8 cellular contexts compared by ENCODE assay signal in the genomic region with DNA sequence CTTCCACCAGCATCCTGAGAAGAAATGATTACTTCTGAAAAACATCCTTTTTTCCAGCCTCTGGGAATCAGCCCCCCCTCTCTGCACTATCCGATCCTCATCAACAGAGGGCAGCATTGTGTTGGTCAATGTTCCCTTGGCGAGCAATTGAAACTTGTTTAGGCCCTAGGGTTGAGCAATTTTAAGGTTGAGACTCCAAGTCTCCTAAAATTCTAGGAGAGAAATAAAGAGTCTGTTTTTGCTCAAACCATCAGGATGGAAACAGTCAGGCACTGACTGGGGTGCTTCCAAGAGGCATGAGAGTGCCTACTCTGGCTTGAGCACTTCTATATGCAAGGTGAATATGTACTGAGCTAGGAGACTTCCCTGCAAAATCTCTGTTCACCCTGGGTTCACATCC. TPM values are rescaled to one million over a fixed set of nuclear protein-coding genes. Genes with fewer than 3 reads are reported as not detected.
DNase-seq lines count a peak whose midpoint lies in the region; ATAC-seq, FAIRE-seq and TF ChIP-seq lines count a peak whose summit lies in the region.

No MANE protein-coding gene starts in this region.

- no peaks in the 10 kb centered on the region for H3K9me3 ChIP-seq in H1 (ENCODE audit: insufficient read depth in 2 of 2, low read depth in 1 of 2, low read length in 1 of 2)

- no peak overlapping the region for H2BK12ac ChIP-seq in H1 (ENCODE audit: low read depth, low read length)

- CTCF ChIA-PET in activated CD4-positive, alpha-beta T cell treated with anti-CD3 and anti-CD28 coated beads for 36 hours (lab: Charles Lee), result interaction anchor here (0.6 to 4.8 kb wide), 37 partner anchors 8 to 224 kb away, joined by 3 to 33 read pairs (median 6); partner anchors contain the start of genes CYFIP2, ITK and MED7
- CTCF ChIA-PET in H1 (lab: Charles Lee; ENCODE audit: partially characterized antibody), result interaction anchor here (0.5 to 5.9 kb wide), 39 partner anchors 8 to 338 kb away, joined by 3 to 84 read pairs (median 5); partner anchors contain the start of genes CYFIP2 and MED7

- H3K27me3 ChIP-seq in HL-60 (ENCODE audit: insufficient read depth, poor library complexity, severe bottlenecking), result no peaks in the 10 kb centered on the region
- H3K27me3 ChIP-seq in H1 (replicated peaks in 1 of 4; ENCODE audit: control insufficient read depth in 3 of 4, extremely low read depth in 1 of 4, insufficient read depth in 3 of 4, low read length in 3 of 4), result no peaks in the 10 kb centered on the region

- H4K5ac ChIP-seq in H1 (ENCODE audit: insufficient read length, low read depth, low read length), result no peak overlapping the region

- no peak overlapping the region for H2AK5ac ChIP-seq in H1 (ENCODE audit: low read depth, low read length)

- H4K20me1 ChIP-seq in H1 (replicated peaks in 1 of 2; ENCODE audit: control insufficient read depth in 1 of 2, insufficient read depth in 2 of 2, low read length in 2 of 2), result no peaks in the 10 kb centered on the region

- H3K9me3 Mint-ChIP-seq in activated CD4-positive, alpha-beta T cell treated with anti-CD3 and anti-CD28 coated beads for 36 hours (ENCODE audit: low read depth), result peaks cover 2% of the 10 kb centered on the region
- H3K9me3 Mint-ChIP-seq in mesothelial cell of epicardium, result no peaks in the 10 kb centered on the region

- H3K27me3 Mint-ChIP-seq in activated CD4-positive, alpha-beta T cell treated with anti-CD3 and anti-CD28 coated beads for 36 hours, result no peaks in the 10 kb centered on the region
- H3K27me3 Mint-ChIP-seq in mesothelial cell of epicardium (ENCODE audit: low read depth), result no peaks in the 10 kb centered on the region

- no peak overlapping the region for H2BK20ac ChIP-seq in H1 (ENCODE audit: low read length)

- WGBS in H1 (ENCODE audit: extremely low coverage in 1 of 2, insufficient coverage in 1 of 2, insufficient read length in 1 of 2, insufficient replicate concordance in 2 of 2, low coverage in 1 of 2, low lambda C conversion rate in 2 of 2, missing lambda C conversion rate in 1 of 2), 2 experiments, result 6% methylated on average over 2 of the region's 2 CpGs; no CpG with 5 or more reads in 1 of the 2 experiments

- no peak for DNase-seq in activated CD4-positive, alpha-beta T cell treated with anti-CD3 and anti-CD28 coated beads for 36 hours
- DNase-seq in activated CD4-positive, alpha-beta T cell treated with anti-CD3 and anti-CD28 coated beads, Interleukin-2, amount 50 U/mL, for 1 hour, result no peak
- peak in 1 of 2 experiments; percentile 63 for DNase-seq in HL-60 (ENCODE audit: low read depth in 1 of 2, low spot score in 1 of 2)
- peak; percentile 60 for DNase-seq in SK-MEL-5 (ENCODE audit: low read depth, low spot score)
- DNase-seq in H1 (ENCODE audit: low read depth in 1 of 2, low spot score in 2 of 2), result peak in 1 of 2 experiments; percentile 83
- DNase-seq in mesothelial cell of epicardium (ENCODE audit: low spot score in 2 of 2, unreplicated experiment in 2 of 2), result peak in 1 of 2 experiments; percentile 68
- no peak for DNase-seq in NCI-H128 (lab: John Stamatoyannopoulos, UW; ENCODE audit: unreplicated experiment)

- no peak overlapping the region for H2BK120ac ChIP-seq in H1 (replicated peaks; ENCODE audit: low read depth, low read length)

- peak overlapping the region; percentile 10 for H3K4me3 Mint-ChIP-seq in activated CD4-positive, alpha-beta T cell treated with anti-CD3 and anti-CD28 coated beads for 36 hours
- H3K4me3 Mint-ChIP-seq in mesothelial cell of epicardium, result no peak overlapping the region

- H3K4ac ChIP-seq in H1 (replicated peaks; ENCODE audit: insufficient read length, low read depth, low read length), result no peak overlapping the region

- no peak for TF ChIP-seq EP300 in H1 (IDR thresholded peaks at IDR 0.05; ENCODE audit: borderline replicate concordance in 1 of 2, low read depth in 2 of 2, low read length in 2 of 2)

- POLR2A ChIA-PET in activated CD4-positive, alpha-beta T cell treated with anti-CD3 and anti-CD28 coated beads for 36 hours (lab: Charles Lee), result interaction anchor here (1.2 to 1.6 kb wide), 7 partner anchors 12 to 111 kb away, joined by 3 to 10 read pairs (median 5); partner anchors contain the start of gene MED7
- POLR2A ChIA-PET in H1 (lab: Charles Lee; ENCODE audit: partially characterized antibody), result no interaction called here

- no peaks in the 10 kb centered on the region for H3K36me3 ChIP-seq in H1 (ENCODE audit: control insufficient read depth in 2 of 4, insufficient read depth in 4 of 4, low read length in 3 of 4)

- H3K56ac ChIP-seq in H1 (replicated peaks; ENCODE audit: insufficient read length, low read depth, low read length), result no peak overlapping the region

- peak; percentile 83 to 90 for TF ChIP-seq RAD21 in H1 (IDR thresholded peaks at IDR 0.05 in 1 of 2, conservative IDR thresholded peaks at IDR 0.05 in 1 of 2; ENCODE audit: low read depth in 2 of 2, low read length in 2 of 2)

- no peak overlapping the region for H3K4me3 ChIP-seq in HL-60 (replicated peaks; ENCODE audit: insufficient read depth, low read length)
- H3K4me3 ChIP-seq in H1 (ENCODE audit: extremely low read depth in 1 of 4, insufficient read depth in 2 of 4, low read depth in 3 of 4, low read length in 4 of 4), result no peak overlapping the region

- no peak overlapping the region for H4K8ac ChIP-seq in H1 (ENCODE audit: extremely low read depth, insufficient read depth, low read length)

- H3K27ac ChIP-seq in HL-60 (replicated peaks), result no peak overlapping the region
- H3K27ac ChIP-seq in H1 (ENCODE audit: low read depth, low read length), result no peak overlapping the region

- H3K4me1 Mint-ChIP-seq in activated CD4-positive, alpha-beta T cell treated with anti-CD3 and anti-CD28 coated beads for 36 hours, result peaks cover 96% of the 10 kb centered on the region
- H3K4me1 Mint-ChIP-seq in mesothelial cell of epicardium, result peaks cover 7% of the 10 kb centered on the region

- no peak for ATAC-seq in activated CD4-positive, alpha-beta T cell treated with anti-CD3 and anti-CD28 coated beads for 36 hours
- peak; percentile 63 for ATAC-seq in GM21515 (IDR thresholded peaks at IDR 0.05; ENCODE audit: unreplicated experiment)

- in situ Hi-C loops in SK-MEL-5 (cut with HindIII; ENCODE audit: low pct_unique_long_range_greater_than_20kb, low sequenced_read_pairs), result no loop called here

- no peak overlapping the region for H3K9ac ChIP-seq in H1 (replicated peaks in 1 of 4; ENCODE audit: extremely low read depth in 1 of 4, low read depth in 3 of 4, low read length in 3 of 4)

- H4K91ac ChIP-seq in H1 (replicated peaks; ENCODE audit: insufficient read length, low read length), result no peak overlapping the region

- H2AFZ ChIP-seq in H1 (ENCODE audit: low read length), result peak overlapping the region; percentile 92

- no peak overlapping the region for H3K18ac ChIP-seq in H1 (ENCODE audit: extremely low read depth, low read length)

- H2BK5ac ChIP-seq in H1 (ENCODE audit: low read depth, low read length), result no peak overlapping the region

- no peaks in the 10 kb centered on the region for H3K23me2 ChIP-seq in H1 (ENCODE audit: low read depth, low read length)

- TF ChIP-seq CTCF in HL-60 (IDR thresholded peaks at IDR 0.05; ENCODE audit: insufficient read depth, low read length) (peak; percentile 81), H1 (IDR thresholded peaks at IDR 0.05; ENCODE audit: control extremely low read depth in 1 of 3, insufficient read depth in 1 of 3, low read depth in 1 of 3, low read length in 3 of 3) (peak; percentile 69 to 90 (median 85)), mesothelial cell of epicardium (IDR thresholded peaks at IDR 0.05; ENCODE audit: unreplicated experiment) (peak; percentile 76)

- FAIRE-seq in H1 (lab: Jason Lieb, UNC), result peak; percentile 66

- H3K23ac ChIP-seq in H1 (ENCODE audit: insufficient read length), result no peak overlapping the region

- H3K79me1 ChIP-seq in H1 (ENCODE audit: low read depth, low read length), result no peaks in the 10 kb centered on the region

- H3K36me3 Mint-ChIP-seq in activated CD4-positive, alpha-beta T cell treated with anti-CD3 and anti-CD28 coated beads for 36 hours (ENCODE audit: low read depth), result peaks cover 81% of the 10 kb centered on the region
- no peaks in the 10 kb centered on the region for H3K36me3 Mint-ChIP-seq in mesothelial cell of epicardium

- intact Hi-C loops in activated CD4-positive, alpha-beta T cell treated with anti-CD3 and anti-CD28 coated beads for 36 hours (cut with DNase I, micrococcal nuclease), result loop anchor here (1.0 to 2.0 kb wide), 7 partner anchors 12 to 105 kb away; no protein-coding TSS in a partner anchor

- H2BK15ac ChIP-seq in H1 (ENCODE audit: low read length), result no peak overlapping the region

- no peak overlapping the region for H3K14ac ChIP-seq in H1 (ENCODE audit: insufficient read length)

- H3K4me1 ChIP-seq in H1 (replicated peaks in 1 of 4; ENCODE audit: control insufficient read depth in 3 of 4, insufficient read depth in 4 of 4, low read length in 3 of 4), result no peaks in the 10 kb centered on the region

- no peak overlapping the region for H3K4me2 ChIP-seq in H1 (ENCODE audit: insufficient read depth in 1 of 2, low read depth in 2 of 2, low read length in 2 of 2)

- TF ChIP-seq POLR2A in H1 (IDR thresholded peaks at IDR 0.05; ENCODE audit: control extremely low read depth in 1 of 2, low read depth in 2 of 2, low read length in 2 of 2), result no peak

- no peaks in the 10 kb centered on the region for H3K79me2 ChIP-seq in H1 (ENCODE audit: control insufficient read depth in 1 of 2, insufficient read depth in 2 of 2, low read length in 2 of 2)

- H3K27ac Mint-ChIP-seq in activated CD4-positive, alpha-beta T cell treated with anti-CD3 and anti-CD28 coated beads for 36 hours, result peak overlapping the region; percentile 89
- H3K27ac Mint-ChIP-seq in mesothelial cell of epicardium, result no peak overlapping the region

TF ChIP-seq in H1, 55 proteins besides CTCF, POLR2A, EP300 and RAD21 (continues in another document):
- TF ChIP-seq CEBPB (IDR thresholded peaks at IDR 0.05; ENCODE audit: low read depth, low read length) (peak; percentile 83), CBX5 (IDR thresholded peaks at IDR 0.05; ENCODE audit: low read depth, low read length) (no peak)

RNA-seq across cellular contexts. Expression of gene CYFIP2, which starts 12.4 kb away (rescaled TPM):
- total RNA-seq in activated CD4-positive, alpha-beta T cell treated with anti-CD3 and anti-CD28 coated beads for 36 hours, result 100 to 1,000 TPM; 277 to 526 TPM
- total RNA-seq in SK-MEL-5 (2014; rRNA removed; shearing (Covaris generic)), result 10.1 and 11.0 TPM in 2 replicates
- polyA plus RNA-seq in SK-MEL-5 (2015; cell fraction: cytosol; rRNA removed), result 15.9 and 18.5 TPM in 2 replicates
- 13.3 and 22.9 TPM in 2 replicates for polyA plus RNA-seq in SK-MEL-5 (2015; cell fraction: nucleus; rRNA removed)
- 80.6 and 85.3 TPM in 2 replicates for total RNA-seq in H1 (2021; fragmentation: NEBNext Ultra II Directional; extraction: Animal tissue kit (Norgen Biotek cat#: 25700))
- 45.1 and 60.6 TPM in 2 replicates for polyA plus RNA-seq in H1 (2011; rRNA removed)
- polyA plus RNA-seq in H1 (2011; cell fraction: cytosol; rRNA removed), result 47.8 TPM
- polyA plus RNA-seq in H1 (2011; cell fraction: nucleus; rRNA removed), result 106 TPM
- 57.8 to 92.7 TPM (median 86.3 TPM) in 4 replicates for polyA plus RNA-seq in H1 (2012, experiment 1 of 2)
- 47.4 TPM for polyA plus RNA-seq in H1 (2012, experiment 2 of 2)
- 56.3 TPM for polyA plus RNA-seq in H1 (2013, experiment 1 of 2)
- polyA plus RNA-seq in H1 (2013, experiment 2 of 2), result 50.6 TPM
- 99.5 and 101 TPM in 2 replicates for polyA minus RNA-seq in H1 (2011; rRNA and poly(A)+ RNA removed)
- polyA minus RNA-seq in H1 (2011; cell fraction: cytosol; rRNA and poly(A)+ RNA removed), result 47.6 TPM
- 98.7 TPM for polyA minus RNA-seq in H1 (2011; cell fraction: nucleus; rRNA and poly(A)+ RNA removed)
- total RNA-seq in mesothelial cell of epicardium, result 80.9 to 82.9 TPM (median 82.2 TPM) in 3 replicates
